ENCODE assay signal across 23 cellular contexts in the genomic region with DNA sequence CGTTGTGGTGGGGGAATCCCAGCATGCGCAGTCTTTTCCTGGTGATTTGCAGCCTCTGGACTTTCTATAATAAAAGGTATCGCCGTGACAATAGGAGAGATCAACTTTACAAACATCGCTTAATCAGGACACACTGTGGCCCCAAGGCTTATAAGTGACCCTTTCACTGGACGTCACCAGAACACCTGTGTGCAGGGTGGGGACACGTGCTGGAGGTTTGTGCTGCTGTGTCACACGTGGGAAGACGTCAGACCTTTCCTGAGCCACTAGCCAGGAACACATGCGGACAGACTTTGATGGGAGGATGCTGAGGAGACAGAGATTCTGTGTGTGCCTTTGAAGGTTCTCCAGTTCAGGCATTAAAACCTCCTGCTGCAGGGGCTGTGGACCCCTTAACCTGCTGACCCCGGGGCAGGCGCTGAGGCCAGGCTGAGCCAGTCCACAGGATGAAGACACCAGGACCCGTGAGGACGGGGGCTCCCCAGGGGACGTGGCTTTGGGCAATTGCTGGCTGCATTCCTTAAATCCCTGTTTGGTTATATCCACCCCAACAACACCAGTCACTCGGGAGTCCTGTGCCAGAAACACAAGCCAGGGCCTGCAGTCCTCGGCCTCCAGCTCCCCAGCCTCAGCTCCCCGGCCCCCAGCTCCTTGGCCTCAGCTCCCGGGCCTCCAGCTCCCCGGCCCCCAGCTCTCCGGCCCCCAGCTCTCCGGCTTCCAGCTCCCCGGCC.
"Had no signal": no experiment of that assay in that cellular context is flagged by ENCODE, and none has a peak within 500 bp of the region (broad histone marks: within the 10 kb centered on the region; RNA-seq: fewer than 3 reads in every experiment).

No MANE protein-coding gene starts in this region.

- H3K4me3 ChIP-seq: cardiac muscle cell, esophagus squamous epithelium, gastrocnemius medialis, heart left ventricle, sigmoid colon, thoracic aorta, upper lobe of left lung had no signal

- H3K9me3 Mint-ChIP-seq: activated CD8-positive, alpha-beta T cell treated with anti-CD3 and anti-CD28 coated beads for 36 hours; activated naive CD8-positive, alpha-beta T cell treated with anti-CD3 and anti-CD28 coated beads, Interleukin-2, amount 10 ng/mL, durations not matched to agents 7 days and 5 days had no signal

- H3K4me1 Mint-ChIP-seq: activated CD4-positive, alpha-beta T cell treated with anti-CD3 and anti-CD28 coated beads, Interleukin-2, amount 10 ng/mL, durations not matched to agents 7 days and 5 days; activated CD8-positive, alpha-beta memory T cell treated with anti-CD3 and anti-CD28 coated beads, Interleukin-2, amount 10 ng/mL, durations not matched to agents 7 days and 5 days; activated naive CD8-positive, alpha-beta T cell treated with anti-CD3 and anti-CD28 coated beads, Interleukin-2, amount 10 ng/mL, durations not matched to agents 7 days and 5 days; memory B cell; stimulated activated naive B cell treated with anti-CD40 and anti-IgM and Interleukin-4, amounts not matched to agents 10 μg/mL and 1 μg/mL and 100 μg/mL, for 72 hours had no signal

- H3K4me1 ChIP-seq: gastrocnemius medialis, heart left ventricle, sigmoid colon, upper lobe of left lung had no signal

- H3K36me3 Mint-ChIP-seq: activated CD8-positive, alpha-beta memory T cell treated with anti-CD3 and anti-CD28 coated beads, Interleukin-2, amount 10 ng/mL, durations not matched to agents 7 days and 5 days; activated naive CD8-positive, alpha-beta T cell treated with anti-CD3 and anti-CD28 coated beads, Interleukin-2, amount 10 ng/mL, durations not matched to agents 7 days and 5 days; stimulated activated naive B cell treated with anti-CD40 and anti-IgM and Interleukin-4, amounts not matched to agents 10 μg/mL and 1 μg/mL and 100 μg/mL, for 72 hours had no signal

- ATAC-seq: activated CD4-positive, CD25-positive, alpha-beta regulatory T cell treated with anti-CD3 and anti-CD28 coated beads, Interleukin-2, amount 50 U/mL, for 24 hours; activated CD8-positive, alpha-beta memory T cell treated with anti-CD3 and anti-CD28 coated beads, Interleukin-2, amount 10 ng/mL, durations not matched to agents 7 days and 5 days; activated CD8-positive, alpha-beta T cell treated with anti-CD3 and anti-CD28 coated beads for 36 hours; gastrocnemius medialis; heart left ventricle; SK-N-SH treated with all-trans-retinoic acid at 6 μM for 48 hours; stimulated activated naive B cell treated with anti-CD40 and anti-IgM and Interleukin-4, amounts not matched to agents 10 μg/mL and 1 μg/mL and 100 μg/mL, for 72 hours had no signal

- H3K27me3 ChIP-seq: cardiac muscle cell, gastrocnemius medialis, sigmoid colon, upper lobe of left lung had no signal

- H3K27me3 Mint-ChIP-seq: activated CD4-positive, alpha-beta T cell treated with anti-CD3 and anti-CD28 coated beads, Interleukin-2, amount 10 ng/mL, durations not matched to agents 7 days and 5 days; activated CD8-positive, alpha-beta memory T cell treated with anti-CD3 and anti-CD28 coated beads, Interleukin-2, amount 10 ng/mL, durations not matched to agents 7 days and 5 days; activated CD8-positive, alpha-beta T cell treated with anti-CD3 and anti-CD28 coated beads for 36 hours; activated naive CD8-positive, alpha-beta T cell treated with anti-CD3 and anti-CD28 coated beads, Interleukin-2, amount 10 ng/mL, durations not matched to agents 7 days and 5 days; memory B cell; stimulated activated naive B cell treated with anti-CD40 and anti-IgM and Interleukin-4, amounts not matched to agents 10 μg/mL and 1 μg/mL and 100 μg/mL, for 72 hours had no signal

- H3K9me3 ChIP-seq: esophagus squamous epithelium, gastrocnemius medialis, sigmoid colon, thoracic aorta, upper lobe of left lung had no signal

- H3K27ac ChIP-seq: cardiac muscle cell, gastrocnemius medialis, heart left ventricle, sigmoid colon, thoracic aorta, upper lobe of left lung had no signal

- DNase-seq: activated CD4-positive, alpha-beta T cell treated with anti-CD3 and anti-CD28 coated beads, Interleukin-2, amount 10 ng/mL, durations not matched to agents 7 days and 5 days; activated CD8-positive, alpha-beta memory T cell treated with anti-CD3 and anti-CD28 coated beads, Interleukin-2, amount 10 ng/mL, durations not matched to agents 7 days and 5 days; activated CD8-positive, alpha-beta T cell treated with anti-CD3 and anti-CD28 coated beads for 36 hours; activated naive CD4-positive, alpha-beta T cell treated with anti-CD3 and anti-CD28 coated beads for 36 hours; activated naive CD8-positive, alpha-beta T cell treated with anti-CD3 and anti-CD28 coated beads, Interleukin-2, amount 10 ng/mL, durations not matched to agents 7 days and 5 days; amniotic stem cell; dermis blood vessel endothelial cell; effector CD8-positive, alpha-beta T cell; esophagus squamous epithelium; gastrocnemius medialis; heart left ventricle; occipital lobe; retina; sigmoid colon; stimulated activated CD4-positive, alpha-beta T cell treated with anti-CD3 and anti-CD28 coated beads, Interleukin-2, amount 100 ng/mL, for 48 hours; stimulated activated CD8-positive, alpha-beta memory T cell treated with anti-CD3 and anti-CD28 coated beads, Interleukin-4, amount 100 ng/mL, for 48 hours; stimulated activated naive B cell treated with anti-CD40 and anti-IgM and Interleukin-4, amounts not matched to agents 10 μg/mL and 1 μg/mL and 100 μg/mL, for 72 hours; upper lobe of left lung had no signal

- H3K27ac Mint-ChIP-seq: activated CD4-positive, alpha-beta T cell treated with anti-CD3 and anti-CD28 coated beads, Interleukin-2, amount 10 ng/mL, durations not matched to agents 7 days and 5 days; activated CD8-positive, alpha-beta memory T cell treated with anti-CD3 and anti-CD28 coated beads, Interleukin-2, amount 10 ng/mL, durations not matched to agents 7 days and 5 days; activated CD8-positive, alpha-beta T cell treated with anti-CD3 and anti-CD28 coated beads for 36 hours; activated naive CD4-positive, alpha-beta T cell treated with anti-CD3 and anti-CD28 coated beads for 36 hours; activated naive CD8-positive, alpha-beta T cell treated with anti-CD3 and anti-CD28 coated beads, Interleukin-2, amount 10 ng/mL, durations not matched to agents 7 days and 5 days; memory B cell; stimulated activated naive B cell treated with anti-CD40 and anti-IgM and Interleukin-4, amounts not matched to agents 10 μg/mL and 1 μg/mL and 100 μg/mL, for 72 hours had no signal

- H3K4me3 Mint-ChIP-seq: activated CD4-positive, alpha-beta T cell treated with anti-CD3 and anti-CD28 coated beads, Interleukin-2, amount 10 ng/mL, durations not matched to agents 7 days and 5 days; activated CD8-positive, alpha-beta memory T cell treated with anti-CD3 and anti-CD28 coated beads, Interleukin-2, amount 10 ng/mL, durations not matched to agents 7 days and 5 days; activated CD8-positive, alpha-beta T cell treated with anti-CD3 and anti-CD28 coated beads for 36 hours; activated naive CD4-positive, alpha-beta T cell treated with anti-CD3 and anti-CD28 coated beads for 36 hours; activated naive CD8-positive, alpha-beta T cell treated with anti-CD3 and anti-CD28 coated beads, Interleukin-2, amount 10 ng/mL, durations not matched to agents 7 days and 5 days; memory B cell; stimulated activated naive B cell treated with anti-CD40 and anti-IgM and Interleukin-4, amounts not matched to agents 10 μg/mL and 1 μg/mL and 100 μg/mL, for 72 hours had no signal

- H3K36me3 ChIP-seq: cardiac muscle cell, esophagus squamous epithelium, gastrocnemius medialis, heart left ventricle, sigmoid colon, thoracic aorta, upper lobe of left lung had no signal
